ENCODE assay signal across 7 cellular contexts in the genomic region with DNA sequence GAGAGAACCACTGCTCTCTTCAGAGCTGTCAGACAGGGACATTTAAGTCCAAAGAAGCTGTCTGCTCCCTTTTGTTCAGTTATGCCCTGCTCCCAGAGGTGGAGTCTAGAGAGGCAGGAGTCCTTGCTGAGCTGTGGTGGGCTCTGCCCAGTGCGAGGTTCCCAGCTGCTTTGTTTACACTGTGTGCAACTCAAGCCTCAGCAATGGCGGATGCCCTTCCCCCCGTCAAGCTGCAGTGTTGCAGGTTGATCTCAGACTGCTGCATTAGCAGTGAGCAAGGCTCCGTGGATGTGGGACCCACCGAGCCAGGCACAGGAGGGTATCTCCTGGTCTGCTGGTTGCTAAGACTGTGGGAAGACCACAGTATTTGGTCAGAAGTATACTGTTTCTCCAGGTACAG.
"Had no signal": no experiment of that assay in that cellular context is flagged by ENCODE, and none has a peak within 500 bp of the region (broad histone marks: within the 10 kb centered on the region; RNA-seq: fewer than 3 reads in every experiment).

No MANE protein-coding gene starts in this region.

- H3K4me3 ChIP-seq: GM23248 had no signal

- H3K36me3 Mint-ChIP-seq: IgD-negative memory B cell had no signal

- H3K9ac ChIP-seq: GM23248 had no signal

- H2AFZ ChIP-seq: GM23248 had no signal

- H3K27ac Mint-ChIP-seq: H9, IgD-negative memory B cell had no signal

- FAIRE-seq: H54, HTR-8/SVneo had no signal

- H3K4me1 Mint-ChIP-seq: H9 had no signal

- H3K4me3 Mint-ChIP-seq: H9, IgD-negative memory B cell had no signal

- DNase-seq: GM23248, GOT3, H9, HCEC 1CT had no signal

- H3K27ac ChIP-seq: GM23248 had no signal
